In the genomic region with DNA sequence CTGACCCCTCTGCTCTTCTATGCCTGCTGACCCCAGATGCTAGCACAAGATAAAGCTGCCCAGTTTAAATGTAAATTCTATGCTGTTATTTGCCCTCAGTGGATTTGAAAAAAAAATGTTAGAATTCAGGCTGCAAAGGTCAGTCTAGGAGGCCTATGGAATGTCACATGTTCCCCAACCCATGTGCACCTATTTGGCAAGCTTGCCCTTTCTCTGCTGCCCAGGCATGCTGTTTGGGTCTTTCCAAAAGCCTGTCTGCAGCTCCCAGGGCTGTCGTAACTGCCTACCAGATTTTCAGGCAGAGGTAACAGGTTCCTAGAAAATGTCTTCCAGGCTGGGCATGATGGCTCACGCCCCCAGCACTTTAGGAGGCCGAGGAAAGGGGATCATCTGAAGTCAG, we compare ENCODE assay signal across 1 cellular context.
A peak's percentile ranks its signal among the peaks of the same experiment; 100 is the strongest.
TF ChIP-seq lines count a peak whose summit lies in the region.

No MANE protein-coding gene starts in this region.

TF ChIP-seq in HepG2, 621 proteins besides CTCF, POLR2A, EP300 and RAD21 (continued from another document):
- peak; percentile 37; the same call in 1 of the 2 replicates for TF ChIP-seq ZNF687 (CRISPR knock-in tag; IDR thresholded peaks at IDR 0.05)
- no peak for TF ChIP-seq SMYD3 (CRISPR knock-in tag; IDR thresholded peaks at IDR 0.05)
- TF ChIP-seq ZNF121 (CRISPR knock-in tag; IDR thresholded peaks at IDR 0.05): no peak
- 0 out of 3 replicates have a peak, but pooled peaks have one; percentile 7 for TF ChIP-seq MXI1 (IDR thresholded peaks at IDR 0.05; ENCODE audit: borderline replicate concordance, low read depth, low read length)
- TF ChIP-seq PTBP1 (IDR thresholded peaks at IDR 0.05; ENCODE audit: low read depth, low read length, poor library complexity, severe bottlenecking): no peak
- TF ChIP-seq, protein P1, sequence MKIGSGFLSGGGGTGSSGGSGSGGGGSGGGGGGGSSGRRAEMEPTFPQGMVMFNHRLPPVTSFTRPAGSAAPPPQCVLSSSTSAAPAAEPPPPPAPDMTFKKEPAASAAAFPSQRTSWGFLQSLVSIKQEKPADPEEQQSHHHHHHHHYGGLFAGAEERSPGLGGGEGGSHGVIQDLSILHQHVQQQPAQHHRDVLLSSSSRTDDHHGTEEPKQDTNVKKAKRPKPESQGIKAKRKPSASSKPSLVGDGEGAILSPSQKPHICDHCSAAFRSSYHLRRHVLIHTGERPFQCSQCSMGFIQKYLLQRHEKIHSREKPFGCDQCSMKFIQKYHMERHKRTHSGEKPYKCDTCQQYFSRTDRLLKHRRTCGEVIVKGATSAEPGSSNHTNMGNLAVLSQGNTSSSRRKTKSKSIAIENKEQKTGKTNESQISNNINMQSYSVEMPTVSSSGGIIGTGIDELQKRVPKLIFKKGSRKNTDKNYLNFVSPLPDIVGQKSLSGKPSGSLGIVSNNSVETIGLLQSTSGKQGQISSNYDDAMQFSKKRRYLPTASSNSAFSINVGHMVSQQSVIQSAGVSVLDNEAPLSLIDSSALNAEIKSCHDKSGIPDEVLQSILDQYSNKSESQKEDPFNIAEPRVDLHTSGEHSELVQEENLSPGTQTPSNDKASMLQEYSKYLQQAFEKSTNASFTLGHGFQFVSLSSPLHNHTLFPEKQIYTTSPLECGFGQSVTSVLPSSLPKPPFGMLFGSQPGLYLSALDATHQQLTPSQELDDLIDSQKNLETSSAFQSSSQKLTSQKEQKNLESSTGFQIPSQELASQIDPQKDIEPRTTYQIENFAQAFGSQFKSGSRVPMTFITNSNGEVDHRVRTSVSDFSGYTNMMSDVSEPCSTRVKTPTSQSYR (CRISPR knock-in tag; IDR thresholded peaks at IDR 0.05; ENCODE audit: borderline replicate concordance): no peak
- no peak for TF ChIP-seq SUZ12 (IDR thresholded peaks at IDR 0.05; ENCODE audit: low read depth, low read length)
- TF ChIP-seq POLR2AphosphoS2 (IDR thresholded peaks at IDR 0.05; ENCODE audit: low read depth, low read length): no peak
- peak; percentile 41 for TF ChIP-seq CEBPG (CRISPR knock-in tag; IDR thresholded peaks at IDR 0.05)
- peak; percentile 20; the same call in 1 of the 2 replicates for TF ChIP-seq SOX5 (CRISPR knock-in tag; IDR thresholded peaks at IDR 0.05; ENCODE audit: borderline replicate concordance)
- TF ChIP-seq ZNF460 (CRISPR knock-in tag; IDR thresholded peaks at IDR 0.05; ENCODE audit: borderline replicate concordance): no peak
- TF ChIP-seq PREB (CRISPR knock-in tag; IDR thresholded peaks at IDR 0.05): no peak
- 0 out of 2 replicates have a peak, but pooled peaks have one; percentile 43 for TF ChIP-seq ZSCAN31 (CRISPR knock-in tag; IDR thresholded peaks at IDR 0.05; ENCODE audit: low read depth)
- TF ChIP-seq HIC2 (CRISPR knock-in tag; IDR thresholded peaks at IDR 0.05; ENCODE audit: low read depth): 0 out of 2 replicates have a peak, but pooled peaks have one; percentile 52
- TF ChIP-seq SAP130 (CRISPR knock-in tag; IDR thresholded peaks at IDR 0.05; ENCODE audit: low read depth): 0 out of 2 replicates have a peak, but pooled peaks have one; percentile 24
- peak; percentile 50; the same call in 1 of the 2 replicates for TF ChIP-seq HNF4G (IDR thresholded peaks at IDR 0.05; ENCODE audit: borderline replicate concordance, low read depth, low read length)
- TF ChIP-seq HNF4G (CRISPR knock-in tag; IDR thresholded peaks at IDR 0.05; ENCODE audit: borderline replicate concordance, low read depth): no peak
- peak; percentile 90 for TF ChIP-seq ZNF362 (CRISPR knock-in tag; IDR thresholded peaks at IDR 0.05; ENCODE audit: borderline replicate concordance)
- TF ChIP-seq BCL6 (CRISPR knock-in tag; IDR thresholded peaks at IDR 0.05): peak; percentile 54
- no peak for TF ChIP-seq TEAD2 (CRISPR knock-in tag; IDR thresholded peaks at IDR 0.05)
- TF ChIP-seq, protein P2, sequence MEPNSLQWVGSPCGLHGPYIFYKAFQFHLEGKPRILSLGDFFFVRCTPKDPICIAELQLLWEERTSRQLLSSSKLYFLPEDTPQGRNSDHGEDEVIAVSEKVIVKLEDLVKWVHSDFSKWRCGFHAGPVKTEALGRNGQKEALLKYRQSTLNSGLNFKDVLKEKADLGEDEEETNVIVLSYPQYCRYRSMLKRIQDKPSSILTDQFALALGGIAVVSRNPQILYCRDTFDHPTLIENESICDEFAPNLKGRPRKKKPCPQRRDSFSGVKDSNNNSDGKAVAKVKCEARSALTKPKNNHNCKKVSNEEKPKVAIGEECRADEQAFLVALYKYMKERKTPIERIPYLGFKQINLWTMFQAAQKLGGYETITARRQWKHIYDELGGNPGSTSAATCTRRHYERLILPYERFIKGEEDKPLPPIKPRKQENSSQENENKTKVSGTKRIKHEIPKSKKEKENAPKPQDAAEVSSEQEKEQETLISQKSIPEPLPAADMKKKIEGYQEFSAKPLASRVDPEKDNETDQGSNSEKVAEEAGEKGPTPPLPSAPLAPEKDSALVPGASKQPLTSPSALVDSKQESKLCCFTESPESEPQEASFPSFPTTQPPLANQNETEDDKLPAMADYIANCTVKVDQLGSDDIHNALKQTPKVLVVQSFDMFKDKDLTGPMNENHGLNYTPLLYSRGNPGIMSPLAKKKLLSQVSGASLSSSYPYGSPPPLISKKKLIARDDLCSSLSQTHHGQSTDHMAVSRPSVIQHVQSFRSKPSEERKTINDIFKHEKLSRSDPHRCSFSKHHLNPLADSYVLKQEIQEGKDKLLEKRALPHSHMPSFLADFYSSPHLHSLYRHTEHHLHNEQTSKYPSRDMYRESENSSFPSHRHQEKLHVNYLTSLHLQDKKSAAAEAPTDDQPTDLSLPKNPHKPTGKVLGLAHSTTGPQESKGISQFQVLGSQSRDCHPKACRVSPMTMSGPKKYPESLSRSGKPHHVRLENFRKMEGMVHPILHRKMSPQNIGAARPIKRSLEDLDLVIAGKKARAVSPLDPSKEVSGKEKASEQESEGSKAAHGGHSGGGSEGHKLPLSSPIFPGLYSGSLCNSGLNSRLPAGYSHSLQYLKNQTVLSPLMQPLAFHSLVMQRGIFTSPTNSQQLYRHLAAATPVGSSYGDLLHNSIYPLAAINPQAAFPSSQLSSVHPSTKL (CRISPR knock-in tag; IDR thresholded peaks at IDR 0.05): 0 out of 2 replicates have a peak, but pooled peaks have one; percentile 12
- TF ChIP-seq ZMYM3 (CRISPR knock-in tag; IDR thresholded peaks at IDR 0.05): 0 out of 2 replicates have a peak, but pooled peaks have one; percentile 34
- no peak for TF ChIP-seq CBX1 (IDR thresholded peaks at IDR 0.05; ENCODE audit: low read depth)
- peak; percentile 39; the same call in 1 of the 2 replicates for TF ChIP-seq NR2F2 (IDR thresholded peaks at IDR 0.05; ENCODE audit: borderline replicate concordance, low read depth)
- 0 out of 2 replicates have a peak, but pooled peaks have one; percentile 13 for TF ChIP-seq RXRB (CRISPR knock-in tag; IDR thresholded peaks at IDR 0.05; ENCODE audit: borderline replicate concordance)
- TF ChIP-seq ZNF350 (CRISPR knock-in tag; IDR thresholded peaks at IDR 0.05; ENCODE audit: borderline replicate concordance, low read depth): no peak
- 0 out of 2 replicates have a peak, but pooled peaks have one; percentile 13 for TF ChIP-seq PITX1 (CRISPR knock-in tag; IDR thresholded peaks at IDR 0.05)
- no peak for TF ChIP-seq PCBP1 (IDR thresholded peaks at IDR 0.05; ENCODE audit: borderline replicate concordance, low read depth, low read length)
- no peak for TF ChIP-seq ZFP36L1 (CRISPR knock-in tag; IDR thresholded peaks at IDR 0.05)
- TF ChIP-seq, protein P3, sequence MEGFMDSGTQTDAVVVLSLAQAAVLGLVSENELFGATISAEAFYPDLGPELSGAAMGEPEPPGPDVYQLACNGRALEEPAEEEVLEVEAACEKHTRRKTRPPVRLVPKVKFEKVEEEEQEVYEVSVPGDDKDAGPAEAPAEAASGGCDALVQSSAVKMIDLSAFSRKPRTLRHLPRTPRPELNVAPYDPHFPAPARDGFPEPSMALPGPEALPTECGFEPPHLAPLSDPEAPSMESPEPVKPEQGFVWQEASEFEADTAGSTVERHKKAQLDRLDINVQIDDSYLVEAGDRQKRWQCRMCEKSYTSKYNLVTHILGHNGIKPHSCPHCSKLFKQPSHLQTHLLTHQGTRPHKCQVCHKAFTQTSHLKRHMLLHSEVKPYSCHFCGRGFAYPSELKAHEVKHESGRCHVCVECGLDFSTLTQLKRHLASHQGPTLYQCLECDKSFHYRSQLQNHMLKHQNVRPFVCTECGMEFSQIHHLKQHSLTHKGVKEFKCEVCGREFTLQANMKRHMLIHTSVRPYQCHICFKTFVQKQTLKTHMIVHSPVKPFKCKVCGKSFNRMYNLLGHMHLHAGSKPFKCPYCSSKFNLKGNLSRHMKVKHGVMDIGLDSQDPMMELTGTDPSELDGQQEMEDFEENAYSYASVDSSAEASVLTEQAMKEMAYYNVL (CRISPR knock-in tag; IDR thresholded peaks at IDR 0.05; ENCODE audit: borderline replicate concordance): no peak; the same call in 1 of the 2 replicates
